ENCODE assay signal across 31 cellular contexts in the genomic region with DNA sequence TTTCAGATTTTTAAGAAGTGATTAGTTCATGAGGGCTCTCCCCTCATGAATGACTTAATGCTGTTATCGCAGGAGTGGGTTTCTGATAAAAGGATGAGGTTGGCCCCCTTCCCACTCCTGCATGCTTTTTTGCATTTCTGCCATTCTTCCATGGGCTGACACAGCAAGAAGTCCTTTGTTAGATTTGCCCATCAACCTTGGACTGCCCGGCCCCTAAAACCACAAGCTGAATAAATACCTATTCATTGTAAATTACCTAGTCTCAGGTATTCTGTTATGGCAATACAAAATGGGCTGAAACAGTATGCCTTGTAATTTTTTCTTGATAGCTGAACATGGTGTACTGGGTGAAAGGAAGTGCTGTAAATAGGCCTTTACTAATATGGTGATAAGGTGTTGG.
"Had no signal": no experiment of that assay in that cellular context is flagged by ENCODE, and none has a peak within 500 bp of the region (broad histone marks: within the 10 kb centered on the region; RNA-seq: fewer than 3 reads in every experiment).

No MANE protein-coding gene starts in this region.

- H3K9me3 ChIP-seq: ovary, psoas muscle, spleen, suprapubic skin, testis, tibial artery, transverse colon, upper lobe of left lung, vagina had no signal

- H3K9ac ChIP-seq: neural progenitor cell, parathyroid adenoma had no signal

- H2AFZ ChIP-seq: neural progenitor cell, parathyroid adenoma had no signal

- H3K27me3 Mint-ChIP-seq: progenitor cell of endocrine pancreas; stimulated activated memory B cell treated with anti-CD40 and anti-IgM and Interleukin-4, amounts not matched to agents 10 μg/mL and 1 μg/mL and 100 μg/mL, for 72 hours; stimulated activated naive CD8-positive, alpha-beta T cell treated with anti-CD3 and anti-CD28 coated beads, Interleukin-15, amount 100 ng/mL, for 72 hours had no signal

- H3K4me1 ChIP-seq: neural progenitor cell, parathyroid adenoma, psoas muscle, spleen, suprapubic skin, testis, vagina had no signal

- H3K9me3 Mint-ChIP-seq: natural killer cell; stimulated activated memory B cell treated with anti-CD40 and anti-IgM and Interleukin-4, amounts not matched to agents 10 μg/mL and 1 μg/mL and 100 μg/mL, for 72 hours had no signal

- H3K79me2 ChIP-seq: parathyroid adenoma had no signal

- ATAC-seq: natural killer cell; psoas muscle; right cardiac atrium; sciatic nerve; stimulated activated memory B cell treated with anti-CD40 and anti-IgM and Interleukin-4, amounts not matched to agents 10 μg/mL and 1 μg/mL and 100 μg/mL, for 72 hours; stimulated activated naive CD8-positive, alpha-beta T cell treated with anti-CD3 and anti-CD28 coated beads, Interleukin-15, amount 100 ng/mL, for 72 hours; stimulated activated naive CD8-positive, alpha-beta T cell treated with anti-CD3 and anti-CD28 coated beads, Interleukin-15, Interleukin-2, amounts not matched to agents 100 U/mL and 50 U/mL, for 24 hours had no signal

- H3K36me3 Mint-ChIP-seq: natural killer cell; neural progenitor cell; stimulated activated memory B cell treated with anti-CD40 and anti-IgM and Interleukin-4, amounts not matched to agents 10 μg/mL and 1 μg/mL and 100 μg/mL, for 72 hours had no signal

- H3K4me2 ChIP-seq: neural progenitor cell, smooth muscle cell had no signal

- H3K4me3 Mint-ChIP-seq: natural killer cell; nephron; neural progenitor cell; stimulated activated memory B cell treated with anti-CD40 and anti-IgM and Interleukin-4, amounts not matched to agents 10 μg/mL and 1 μg/mL and 100 μg/mL, for 72 hours; stimulated activated naive CD8-positive, alpha-beta T cell treated with anti-CD3 and anti-CD28 coated beads, Interleukin-15, amount 100 ng/mL, for 72 hours had no signal

- H3K27me3 ChIP-seq: neural progenitor cell, ovary, spleen, suprapubic skin, testis, tibial artery, transverse colon, upper lobe of left lung, vagina had no signal

- H3K27ac ChIP-seq: neural progenitor cell, ovary, parathyroid adenoma, psoas muscle, skin epidermis, spleen, suprapubic skin, testis, tibial artery, transverse colon, upper lobe of left lung, vagina had no signal

- FAIRE-seq: urothelium cell line had no signal

- H3K27ac Mint-ChIP-seq: natural killer cell; nephron; neural progenitor cell; progenitor cell of endocrine pancreas; stimulated activated memory B cell treated with anti-CD40 and anti-IgM and Interleukin-4, amounts not matched to agents 10 μg/mL and 1 μg/mL and 100 μg/mL, for 72 hours; stimulated activated naive CD8-positive, alpha-beta T cell treated with anti-CD3 and anti-CD28 coated beads, Interleukin-15, amount 100 ng/mL, for 72 hours had no signal

- H3K36me3 ChIP-seq: neural progenitor cell, ovary, spleen, suprapubic skin, tibial artery, transverse colon, upper lobe of left lung, vagina had no signal

- H3K4me3 ChIP-seq: neural progenitor cell, ovary, psoas muscle, skin epidermis, smooth muscle cell, spleen, suprapubic skin, testis, tibial artery, transverse colon, upper lobe of left lung, vagina had no signal

- H3K4me1 Mint-ChIP-seq: nephron, neural progenitor cell had no signal

- DNase-seq: natural killer cell; occipital lobe; ovary; posterior cingulate gyrus; psoas muscle; right cardiac atrium; spleen; stimulated activated CD4-positive, alpha-beta T cell treated with anti-CD3 and anti-CD28 coated beads, Interleukin-12 subunit alpha, Interleukin-12 subunit beta, amount 100 ng/mL, for 4 hours; stimulated activated CD4-positive, alpha-beta T cell treated with anti-CD3 and anti-CD28 coated beads, Interleukin-1b, Interleukin-23, amount 100 ng/mL, for 48 hours; stimulated activated CD4-positive, alpha-beta T cell treated with anti-CD3 and anti-CD28 coated beads, Interleukin-4, amount 100 ng/mL, for 1 hour; stimulated activated CD4-positive, alpha-beta T cell treated with anti-CD3 and anti-CD28 coated beads, Interleukin-4, amount 100 ng/mL, for 4 hours; stimulated activated CD8-positive, alpha-beta memory T cell treated with anti-CD3 and anti-CD28 coated beads, Interleukin-4, amount 100 ng/mL, for 48 hours; stimulated activated naive CD4-positive, alpha-beta T cell; stimulated activated naive CD8-positive, alpha-beta T cell treated with anti-CD3 and anti-CD28 coated beads, Interleukin-15, amount 100 ng/mL, for 72 hours; stimulated activated naive CD8-positive, alpha-beta T cell treated with anti-CD3 and anti-CD28 coated beads, Interleukin-15, Interleukin-2, amounts not matched to agents 100 U/mL and 50 U/mL, for 24 hours; substantia nigra; testis; tibial artery; transverse colon; upper lobe of left lung had no signal
